In the genomic region with DNA sequence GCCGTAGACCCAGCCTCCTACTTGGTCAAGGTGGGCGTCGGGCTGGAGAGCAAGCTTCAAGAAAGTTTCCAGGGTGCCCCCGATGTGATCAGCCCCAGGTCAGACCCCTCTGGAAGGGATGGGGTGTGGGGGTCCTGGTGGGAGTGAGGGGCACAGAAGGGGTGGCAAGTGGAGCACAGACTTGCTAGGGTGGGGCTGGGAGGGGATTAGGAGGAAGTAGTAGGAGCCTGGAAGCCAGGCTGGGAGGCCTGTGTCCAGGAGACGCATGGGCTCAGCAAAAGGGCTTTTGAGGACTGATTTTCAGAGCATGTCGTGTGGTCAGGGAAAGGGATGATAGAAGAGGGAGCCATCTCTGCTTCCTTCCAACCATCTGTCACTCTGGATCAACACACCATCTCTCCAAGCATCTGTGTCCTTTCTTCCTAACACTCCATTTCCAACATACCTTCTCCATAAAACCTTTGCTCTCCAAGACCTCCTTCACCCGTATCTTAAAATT, we compare ENCODE assay signal across 26 cellular contexts. TPM values are rescaled to one million over a fixed set of nuclear protein-coding genes. Genes with fewer than 3 reads are reported as not detected.
DNase-seq lines count a peak whose midpoint lies in the region; ATAC-seq and TF ChIP-seq lines count a peak whose summit lies in the region.
"Had no signal": no experiment of that assay in that cellular context is flagged by ENCODE, and none has a peak within 500 bp of the region (broad histone marks: within the 10 kb centered on the region; RNA-seq: fewer than 3 reads in every experiment).

No MANE protein-coding gene starts in this region.

- no peak overlapping the region for H3K4me3 ChIP-seq in uterus
- H3K4me3 ChIP-seq: BLaER1 treated with 17β-estradiol and CSF1 and Interleukin-3, amounts not matched to agents 10 nM and 100 nM; GM23338 had no signal

- no peaks in the 10 kb centered on the region for H3K27me3 ChIP-seq in uterus
- H3K27me3 ChIP-seq: BLaER1 treated with 17β-estradiol and CSF1 and Interleukin-3, amounts not matched to agents 10 nM and 100 nM had no signal

- H3K27me3 Mint-ChIP-seq in activated CD4-positive, alpha-beta T cell treated with anti-CD3 and anti-CD28 coated beads, Interleukin-2, amount 10 ng/mL, durations not matched to agents 24 days and 14 days = no peaks in the 10 kb centered on the region
- peaks cover 2% of the 10 kb centered on the region for H3K27me3 Mint-ChIP-seq in activated T-helper 1 cell treated with anti-CD3 and anti-CD28 coated beads, Interleukin-12 subunit alpha, Interleukin-12 subunit beta, Interleukin-2, Interleukin-4 antibody, amounts not matched to agents 30 ng/mL and 10 ng/mL and 1 ng/mL, durations not matched to agents 14 hours and 24 hours and 36 hours (ENCODE audit: insufficient read depth)
- H3K27me3 Mint-ChIP-seq: IgD-negative memory B cell had no signal

- no peak for TF ChIP-seq POLR2A in uterus (IDR thresholded peaks at IDR 0.05)

- peak overlapping the region; percentile 10 for H3K27ac Mint-ChIP-seq in activated CD4-positive, alpha-beta T cell treated with anti-CD3 and anti-CD28 coated beads, Interleukin-2, amount 10 ng/mL, durations not matched to agents 24 days and 14 days
- H3K27ac Mint-ChIP-seq in activated T-helper 1 cell treated with anti-CD3 and anti-CD28 coated beads, Interleukin-12 subunit alpha, Interleukin-12 subunit beta, Interleukin-2, Interleukin-4 antibody, amounts not matched to agents 30 ng/mL and 10 ng/mL and 1 ng/mL, durations not matched to agents 14 hours and 24 hours and 36 hours = no peak overlapping the region
- H3K27ac Mint-ChIP-seq: CD8-positive, alpha-beta T cell; GM23338; IgD-negative memory B cell had no signal

- H3K4me3 Mint-ChIP-seq in activated CD4-positive, alpha-beta T cell treated with anti-CD3 and anti-CD28 coated beads, Interleukin-2, amount 10 ng/mL, durations not matched to agents 24 days and 14 days = no peak overlapping the region
- H3K4me3 Mint-ChIP-seq in activated T-helper 1 cell treated with anti-CD3 and anti-CD28 coated beads, Interleukin-12 subunit alpha, Interleukin-12 subunit beta, Interleukin-2, Interleukin-4 antibody, amounts not matched to agents 30 ng/mL and 10 ng/mL and 1 ng/mL, durations not matched to agents 14 hours and 24 hours and 36 hours = no peak overlapping the region
- H3K4me3 Mint-ChIP-seq: CD8-positive, alpha-beta T cell; GM23338; IgD-negative memory B cell had no signal

- intact Hi-C loops in activated CD4-positive, alpha-beta T cell treated with anti-CD3 and anti-CD28 coated beads, Interleukin-2, amount 10 ng/mL, durations not matched to agents 24 days and 14 days (cut with micrococcal nuclease) = no loop called here
- intact Hi-C loops in uterus (cut with DNase I; ENCODE audit: low total_unique reads) = no loop called here
- intact Hi-C loops in activated T-helper 1 cell treated with anti-CD3 and anti-CD28 coated beads, Interleukin-12 subunit alpha, Interleukin-12 subunit beta, Interleukin-2, Interleukin-4 antibody, amounts not matched to agents 30 ng/mL and 10 ng/mL and 1 ng/mL, durations not matched to agents 14 hours and 24 hours and 36 hours (cut with micrococcal nuclease) = no loop called here

- no peak for DNase-seq in activated CD4-positive, alpha-beta T cell treated with anti-CD3 and anti-CD28 coated beads, Interleukin-2, amount 10 ng/mL, durations not matched to agents 24 days and 14 days
- no peak for DNase-seq in activated CD4-positive, alpha-beta T cell treated with anti-CD3 and anti-CD28 coated beads for 1 hour
- DNase-seq in cerebellar cortex (ENCODE audit: low spot score) (peak; percentile 37), omental fat pad (ENCODE audit: low spot score) (peak; percentile 17), uterus (peak; percentile 7 to 13), AG20443 (ENCODE audit: low spot score) (no peak), SIG-M5 treated with dmso at 0.1 percent for 504 hours (lab: John Stamatoyannopoulos, UW; ENCODE audit: unreplicated experiment) (no peak)
- no peak for DNase-seq in activated T-helper 1 cell treated with anti-CD3 and anti-CD28 coated beads, Interleukin-12 subunit alpha, Interleukin-12 subunit beta, Interleukin-2, Interleukin-4 antibody, amounts not matched to agents 30 ng/mL and 10 ng/mL and 1 ng/mL, durations not matched to agents 14 hours and 24 hours and 36 hours (ENCODE audit: low spot score)
- DNase-seq: ACHN; CD8-positive, alpha-beta T cell; DND-41; Karpas-422; MV-4-11; NCI-H1694; NCI-H2081; NCI-H2171; NCI-H345; NCI-H524; NCI-H774; OCI-M1 had no signal

- H3K4me1 Mint-ChIP-seq in activated CD4-positive, alpha-beta T cell treated with anti-CD3 and anti-CD28 coated beads, Interleukin-2, amount 10 ng/mL, durations not matched to agents 24 days and 14 days = peaks cover 7% of the 10 kb centered on the region
- peaks cover 9% of the 10 kb centered on the region for H3K4me1 Mint-ChIP-seq in activated T-helper 1 cell treated with anti-CD3 and anti-CD28 coated beads, Interleukin-12 subunit alpha, Interleukin-12 subunit beta, Interleukin-2, Interleukin-4 antibody, amounts not matched to agents 30 ng/mL and 10 ng/mL and 1 ng/mL, durations not matched to agents 14 hours and 24 hours and 36 hours (ENCODE audit: low read depth)

- H3K36me3 Mint-ChIP-seq in activated CD4-positive, alpha-beta T cell treated with anti-CD3 and anti-CD28 coated beads, Interleukin-2, amount 10 ng/mL, durations not matched to agents 24 days and 14 days (ENCODE audit: low read depth) = peaks cover 28% of the 10 kb centered on the region
- peaks cover 31% of the 10 kb centered on the region for H3K36me3 Mint-ChIP-seq in activated T-helper 1 cell treated with anti-CD3 and anti-CD28 coated beads, Interleukin-12 subunit alpha, Interleukin-12 subunit beta, Interleukin-2, Interleukin-4 antibody, amounts not matched to agents 30 ng/mL and 10 ng/mL and 1 ng/mL, durations not matched to agents 14 hours and 24 hours and 36 hours (ENCODE audit: low read depth)
- H3K36me3 Mint-ChIP-seq: IgD-negative memory B cell had no signal

- no peaks in the 10 kb centered on the region for H3K4me1 ChIP-seq in uterus

- TF ChIP-seq CTCF in omental fat pad (IDR thresholded peaks at IDR 0.05) (no peak), uterus (IDR thresholded peaks at IDR 0.05) (no peak)

- ATAC-seq in omental fat pad (ENCODE audit: low FRiP score) = no peak
- ATAC-seq: CD8-positive, alpha-beta T cell; GM23338; HCT116; Right ventricle myocardium inferior had no signal

- no peaks in the 10 kb centered on the region for H3K36me3 ChIP-seq in uterus

- H3K9me3 ChIP-seq in uterus = no peaks in the 10 kb centered on the region
- H3K9me3 ChIP-seq: BLaER1 treated with 17β-estradiol and CSF1 and Interleukin-3, amounts not matched to agents 10 nM and 100 nM had no signal

- H3K9me3 Mint-ChIP-seq in activated CD4-positive, alpha-beta T cell treated with anti-CD3 and anti-CD28 coated beads, Interleukin-2, amount 10 ng/mL, durations not matched to agents 24 days and 14 days = no peaks in the 10 kb centered on the region
- H3K9me3 Mint-ChIP-seq in activated T-helper 1 cell treated with anti-CD3 and anti-CD28 coated beads, Interleukin-12 subunit alpha, Interleukin-12 subunit beta, Interleukin-2, Interleukin-4 antibody, amounts not matched to agents 30 ng/mL and 10 ng/mL and 1 ng/mL, durations not matched to agents 14 hours and 24 hours and 36 hours = no peaks in the 10 kb centered on the region
- H3K9me3 Mint-ChIP-seq: CD8-positive, alpha-beta T cell; GM23338; IgD-negative memory B cell had no signal

- no peak overlapping the region for H3K27ac ChIP-seq in uterus
- H3K27ac ChIP-seq: 22Rv1; BLaER1 treated with 17β-estradiol and CSF1 and Interleukin-3, amounts not matched to agents 10 nM and 100 nM had no signal

RNA-seq across cellular contexts. Expression of a gene that starts 8.5 kb away (rescaled TPM):
- total RNA-seq in activated CD4-positive, alpha-beta T cell treated with anti-CD3 and anti-CD28 coated beads, Interleukin-2, amount 10 ng/mL, durations not matched to agents 24 days and 14 days = 9.4 and 10.7 TPM in 2 replicates
- total RNA-seq in omental fat pad (1 to 10 TPM in 3 of 4 donors, under 1 TPM in 1; 0.36 to 1.4 (median 1.1) TPM), uterus (1 to 10 TPM in 3 of 4 donors, under 1 TPM in 1; 0.26 to 4.6 (median 2.5) TPM)
- total RNA-seq in activated T-helper 1 cell treated with anti-CD3 and anti-CD28 coated beads, Interleukin-12 subunit alpha, Interleukin-12 subunit beta, Interleukin-2, Interleukin-4 antibody, amounts not matched to agents 30 ng/mL and 10 ng/mL and 1 ng/mL, durations not matched to agents 14 hours and 24 hours and 36 hours = 10.2 and 12.6 TPM in 2 replicates

RNA-seq across cellular contexts. Expression of a gene that starts 9.0 kb away (rescaled TPM):
- total RNA-seq in activated CD4-positive, alpha-beta T cell treated with anti-CD3 and anti-CD28 coated beads, Interleukin-2, amount 10 ng/mL, durations not matched to agents 24 days and 14 days = 244 and 245 TPM in 2 replicates
- total RNA-seq in omental fat pad (100 to 1,000 TPM in 2 of 4 donors, 10 to 100 TPM in 2; 77.9 to 171 (median 99.7) TPM), uterus (100 to 1,000 TPM in 1 of 4 donors, 10 to 100 TPM in 2, 1 to 10 TPM in 1; 1.5 to 200 (median 62.5) TPM)
- total RNA-seq in activated T-helper 1 cell treated with anti-CD3 and anti-CD28 coated beads, Interleukin-12 subunit alpha, Interleukin-12 subunit beta, Interleukin-2, Interleukin-4 antibody, amounts not matched to agents 30 ng/mL and 10 ng/mL and 1 ng/mL, durations not matched to agents 14 hours and 24 hours and 36 hours = 230 and 238 TPM in 2 replicates

RNA-seq across cellular contexts. Expression of a gene that starts 25.6 kb away (rescaled TPM):
- 10.5 and 10.6 TPM in 2 replicates for total RNA-seq in activated CD4-positive, alpha-beta T cell treated with anti-CD3 and anti-CD28 coated beads, Interleukin-2, amount 10 ng/mL, durations not matched to agents 24 days and 14 days
- total RNA-seq in omental fat pad = 10 to 100 TPM; 11.3 to 32.2 (median 25.0) TPM
- 100 to 1,000 TPM in 1 of 4 donors, 10 to 100 TPM in 3; 11.8 to 101 (median 38.3) TPM for total RNA-seq in uterus
- total RNA-seq in activated T-helper 1 cell treated with anti-CD3 and anti-CD28 coated beads, Interleukin-12 subunit alpha, Interleukin-12 subunit beta, Interleukin-2, Interleukin-4 antibody, amounts not matched to agents 30 ng/mL and 10 ng/mL and 1 ng/mL, durations not matched to agents 14 hours and 24 hours and 36 hours = 9.7 and 10.0 TPM in 2 replicates

RNA-seq across cellular contexts. Expression of a gene that starts 26.4 kb away (rescaled TPM):
- 62.4 and 64.7 TPM in 2 replicates for total RNA-seq in activated CD4-positive, alpha-beta T cell treated with anti-CD3 and anti-CD28 coated beads, Interleukin-2, amount 10 ng/mL, durations not matched to agents 24 days and 14 days
- 10 to 100 TPM; 38.3 to 52.0 (median 40.8) TPM for total RNA-seq in omental fat pad
- 10 to 100 TPM in 3 of 4 donors, 1 to 10 TPM in 1; 9.7 to 62.4 (median 26.0) TPM for total RNA-seq in uterus
- total RNA-seq in activated T-helper 1 cell treated with anti-CD3 and anti-CD28 coated beads, Interleukin-12 subunit alpha, Interleukin-12 subunit beta, Interleukin-2, Interleukin-4 antibody, amounts not matched to agents 30 ng/mL and 10 ng/mL and 1 ng/mL, durations not matched to agents 14 hours and 24 hours and 36 hours = 61.8 and 62.3 TPM in 2 replicates

RNA-seq across cellular contexts. Expression of a gene that starts 41.8 kb away (rescaled TPM):
- total RNA-seq in activated CD4-positive, alpha-beta T cell treated with anti-CD3 and anti-CD28 coated beads, Interleukin-2, amount 10 ng/mL, durations not matched to agents 24 days and 14 days = 34.5 and 37.2 TPM in 2 replicates
- 10 to 100 TPM; 32.5 to 70.8 (median 58.5) TPM for total RNA-seq in omental fat pad
- total RNA-seq in uterus = 10 to 100 TPM; 36.1 to 94.4 (median 85.4) TPM
- total RNA-seq in activated T-helper 1 cell treated with anti-CD3 and anti-CD28 coated beads, Interleukin-12 subunit alpha, Interleukin-12 subunit beta, Interleukin-2, Interleukin-4 antibody, amounts not matched to agents 30 ng/mL and 10 ng/mL and 1 ng/mL, durations not matched to agents 14 hours and 24 hours and 36 hours = 43.7 and 45.1 TPM in 2 replicates

Comparison
In these comparisons a context has a peak if more than half of its experiments do, and no peak if none do; other contexts are left out.
1. DNase-seq: peak in cerebellar cortex (single experiment), omental fat pad (single experiment) and uterus (2 of 2); none in activated CD4-positive, alpha-beta T cell treated with anti-CD3 and anti-CD28 coated beads, Interleukin-2, amount 10 ng/mL, durations not matched to agents 24 days and 14 days (single experiment), activated CD4-positive, alpha-beta T cell treated with anti-CD3 and anti-CD28 coated beads for 1 hour (single experiment), activated T-helper 1 cell treated with anti-CD3 and anti-CD28 coated beads, Interleukin-12 subunit alpha, Interleukin-12 subunit beta, Interleukin-2, Interleukin-4 antibody, amounts not matched to agents 30 ng/mL and 10 ng/mL and 1 ng/mL, durations not matched to agents 14 hours and 24 hours and 36 hours (single experiment), AG20443 (single experiment) and SIG-M5 treated with dmso at 0.1 percent for 504 hours (single experiment).